In genomic region chr17:69223809-69224208, GRCh38 we compare ENCODE assay signal across 8 cellular contexts. TPM values are rescaled to one million over a fixed set of nuclear protein-coding genes. Genes with fewer than 3 reads are reported as not detected.
A peak's percentile ranks its signal among the peaks of the same experiment; 100 is the strongest.
DNase-seq lines count a peak whose midpoint lies in the region; ATAC-seq and TF ChIP-seq lines count a peak whose summit lies in the region.
"Had no signal": no experiment of that assay in that cellular context is flagged by ENCODE, and none has a peak within 500 bp of the region (broad histone marks: within the 10 kb centered on the region; RNA-seq: fewer than 3 reads in every experiment).

No MANE protein-coding gene starts in this region.

- H3K36me3 Mint-ChIP-seq in osteocyte (ENCODE audit: unreplicated experiment) = peaks cover 5% of the 10 kb centered on the region
- peaks cover 9% of the 10 kb centered on the region for H3K36me3 Mint-ChIP-seq in CD8-positive, alpha-beta T cell

- CTCF ChIA-PET in CD8-positive, alpha-beta T cell (lab: Charles Lee) = no interaction called here

- no peak overlapping the region for H3K4me3 ChIP-seq in CD8-positive, alpha-beta T cell (ENCODE audit: low read depth, low read length)
- H3K4me3 ChIP-seq: sigmoid colon had no signal

- POLR2A ChIA-PET in CD8-positive, alpha-beta T cell (lab: Charles Lee) = interaction anchor here (1.1 to 1.2 kb wide), 2 partner anchors 10 to 153 kb away, joined by 3 read pairs; no protein-coding TSS in a partner anchor

- DNase-seq in HCEC 1CT = peak; percentile 25
- DNase-seq in NCI-H226 = peak; percentile 5
- DNase-seq in osteocyte (ENCODE audit: extremely low spot score, unreplicated experiment) = no peak
- no peak for DNase-seq in CD8-positive, alpha-beta T cell
- no peak for DNase-seq in left colon
- no peak for DNase-seq in activated naive CD4-positive, alpha-beta T cell (lab: John Stamatoyannopoulos, UW)
- DNase-seq: sigmoid colon had no signal

- no peaks in the 10 kb centered on the region for H3K4me1 ChIP-seq in CD8-positive, alpha-beta T cell (ENCODE audit: insufficient read depth, low read length)
- H3K4me1 ChIP-seq: sigmoid colon had no signal

- no peak for TF ChIP-seq CTCF in osteocyte (IDR thresholded peaks at IDR 0.05)
- TF ChIP-seq CTCF in CD8-positive, alpha-beta T cell (IDR thresholded peaks at IDR 0.05) = no peak

- no peaks in the 10 kb centered on the region for H3K9me3 Mint-ChIP-seq in osteocyte (ENCODE audit: unreplicated experiment)
- H3K9me3 Mint-ChIP-seq in CD8-positive, alpha-beta T cell = no peaks in the 10 kb centered on the region

- no peak overlapping the region for H3K4me3 Mint-ChIP-seq in osteocyte (ENCODE audit: unreplicated experiment)
- no peak overlapping the region for H3K4me3 Mint-ChIP-seq in CD8-positive, alpha-beta T cell

- no peak overlapping the region for H3K27ac ChIP-seq in CD8-positive, alpha-beta T cell (ENCODE audit: low read depth, low read length)
- H3K27ac ChIP-seq: sigmoid colon had no signal

- no peaks in the 10 kb centered on the region for H3K36me3 ChIP-seq in CD8-positive, alpha-beta T cell (ENCODE audit: insufficient read depth, low read length)
- H3K36me3 ChIP-seq: sigmoid colon had no signal

- peak overlapping the region; percentile 9 for H3K27ac Mint-ChIP-seq in osteocyte (ENCODE audit: unreplicated experiment)
- H3K27ac Mint-ChIP-seq in CD8-positive, alpha-beta T cell = no peak overlapping the region

- ATAC-seq in GM18873 (IDR thresholded peaks at IDR 0.05; ENCODE audit: low FRiP score, unreplicated experiment) (peak; percentile 97), left colon (no peak)
- no peak for ATAC-seq in CD8-positive, alpha-beta T cell

- H3K27me3 ChIP-seq in CD8-positive, alpha-beta T cell (ENCODE audit: insufficient read depth, low read length) = no peaks in the 10 kb centered on the region
- H3K27me3 ChIP-seq: sigmoid colon had no signal

- peaks cover 15% of the 10 kb centered on the region for H3K4me1 Mint-ChIP-seq in osteocyte (ENCODE audit: unreplicated experiment)
- H3K4me1 Mint-ChIP-seq in CD8-positive, alpha-beta T cell (ENCODE audit: low read depth) = peaks cover 21% of the 10 kb centered on the region

- H3K9me3 ChIP-seq in CD8-positive, alpha-beta T cell (ENCODE audit: low read length) = no peaks in the 10 kb centered on the region
- H3K9me3 ChIP-seq: sigmoid colon had no signal

- intact Hi-C loops in CD8-positive, alpha-beta T cell (cut with DNase I, micrococcal nuclease) = no loop called here
- intact Hi-C loops in left colon (cut with DNase I, micrococcal nuclease) = no loop called here

- no peaks in the 10 kb centered on the region for H3K27me3 Mint-ChIP-seq in osteocyte (ENCODE audit: unreplicated experiment)
- no peaks in the 10 kb centered on the region for H3K27me3 Mint-ChIP-seq in CD8-positive, alpha-beta T cell (ENCODE audit: low read depth)

RNA-seq across cellular contexts. Expression of gene ABCA10, which starts 4.8 kb away (rescaled TPM):
- total RNA-seq in osteocyte = 1.7 and 1.8 TPM in 2 replicates
- total RNA-seq in CD8-positive, alpha-beta T cell = under 1 TPM; 0.38 to 0.44 TPM
- total RNA-seq in left colon = 1 to 10 TPM; 2.7 to 7.7 TPM

Comparison
In these comparisons a context has a peak if more than half of its experiments do, and no peak if none do; other contexts are left out.
1. DNase-seq: peak in HCEC 1CT (single experiment) and NCI-H226 (single experiment); none in osteocyte (single experiment), CD8-positive, alpha-beta T cell (0 of 7), left colon (0 of 2) and activated naive CD4-positive, alpha-beta T cell (0 of 4).